In genomic region chr1:106134561-106134960, GRCh38 we compare ENCODE assay signal across 28 cellular contexts.
"Had no signal": no experiment of that assay in that cellular context is flagged by ENCODE, and none has a peak within 500 bp of the region (broad histone marks: within the 10 kb centered on the region; RNA-seq: fewer than 3 reads in every experiment).

No MANE protein-coding gene starts in this region.

- ATAC-seq: left colon; natural killer cell; right cardiac atrium; sciatic nerve; stimulated activated naive B cell treated with anti-CD40 and anti-IgM and Interleukin-4, amounts not matched to agents 10 μg/mL and 1 μg/mL and 100 μg/mL, for 72 hours; stimulated activated naive CD8-positive, alpha-beta T cell treated with anti-CD3 and anti-CD28 coated beads, Interleukin-15, Interleukin-2, amounts not matched to agents 100 U/mL and 50 U/mL, for 24 hours had no signal

- DNase-seq: hippocampal formation; kidney glomerular epithelial cell; left colon; left ventricle myocardium inferior; mesendoderm; naive B cell; natural killer cell; ovary; retina; right cardiac atrium; stimulated activated CD4-positive, alpha-beta T cell treated with anti-CD3 and anti-CD28 coated beads, Interleukin-12 subunit alpha, Interleukin-12 subunit beta, amount 100 ng/mL, for 4 hours; stimulated activated CD4-positive, alpha-beta T cell treated with anti-CD3 and anti-CD28 coated beads, Interleukin-15, amount 100 ng/mL, for 24 hours; stimulated activated CD4-positive, alpha-beta T cell treated with anti-CD3 and anti-CD28 coated beads, Interleukin-2, amount 100 ng/mL, for 24 hours; stimulated activated CD4-positive, alpha-beta T cell treated with anti-CD3 and anti-CD28 coated beads, Interleukin-4, amount 100 ng/mL, for 1 hour; stimulated activated naive B cell treated with anti-CD40 and anti-IgM and Interleukin-4, amounts not matched to agents 10 μg/mL and 1 μg/mL and 100 μg/mL, for 72 hours; stimulated activated naive CD8-positive, alpha-beta T cell treated with anti-CD3 and anti-CD28 coated beads, Interleukin-15, Interleukin-2, amounts not matched to agents 100 U/mL and 50 U/mL, for 24 hours; stomach; testis; thyroid gland; transverse colon; upper lobe of left lung had no signal

- H3K4me1 Mint-ChIP-seq: mesothelial cell of epicardium; naive B cell; natural killer cell; stimulated activated naive B cell treated with anti-CD40 and anti-IgM and Interleukin-4, amounts not matched to agents 10 μg/mL and 1 μg/mL and 100 μg/mL, for 72 hours had no signal

- H3K36me3 Mint-ChIP-seq: mesothelial cell of epicardium; naive B cell; natural killer cell; stimulated activated naive B cell treated with anti-CD40 and anti-IgM and Interleukin-4, amounts not matched to agents 10 μg/mL and 1 μg/mL and 100 μg/mL, for 72 hours had no signal

- H3K27ac ChIP-seq: left ventricle myocardium inferior, ovary, skin epidermis, stomach, testis, thyroid gland, transverse colon, upper lobe of left lung, vagina had no signal

- H3K27me3 ChIP-seq: ovary, stomach, testis, thyroid gland, transverse colon, upper lobe of left lung, vagina had no signal

- H3K27ac Mint-ChIP-seq: mesothelial cell of epicardium; naive B cell; natural killer cell; progenitor cell of endocrine pancreas; stimulated activated naive B cell treated with anti-CD40 and anti-IgM and Interleukin-4, amounts not matched to agents 10 μg/mL and 1 μg/mL and 100 μg/mL, for 72 hours had no signal

- FAIRE-seq: keratinocyte had no signal

- H3K4me3 ChIP-seq: left ventricle myocardium inferior, lung, ovary, skin epidermis, stomach, testis, thyroid gland, transverse colon, upper lobe of left lung, vagina had no signal

- H3K9me3 Mint-ChIP-seq: mesothelial cell of epicardium; naive B cell; stimulated activated naive B cell treated with anti-CD40 and anti-IgM and Interleukin-4, amounts not matched to agents 10 μg/mL and 1 μg/mL and 100 μg/mL, for 72 hours had no signal

- H3K27me3 Mint-ChIP-seq: naive B cell; progenitor cell of endocrine pancreas; stimulated activated naive B cell treated with anti-CD40 and anti-IgM and Interleukin-4, amounts not matched to agents 10 μg/mL and 1 μg/mL and 100 μg/mL, for 72 hours had no signal

- H3K36me3 ChIP-seq: left ventricle myocardium inferior, ovary, stomach, thyroid gland, transverse colon, upper lobe of left lung, vagina had no signal

- H3K4me3 Mint-ChIP-seq: mesothelial cell of epicardium; naive B cell; natural killer cell; stimulated activated naive B cell treated with anti-CD40 and anti-IgM and Interleukin-4, amounts not matched to agents 10 μg/mL and 1 μg/mL and 100 μg/mL, for 72 hours had no signal

- H3K9me3 ChIP-seq: left ventricle myocardium inferior, ovary, stomach, testis, thyroid gland, transverse colon, upper lobe of left lung, vagina had no signal

- H3K4me1 ChIP-seq: left ventricle myocardium inferior, stomach, testis, thyroid gland, transverse colon, upper lobe of left lung, vagina had no signal
